ENCODE assay signal across 1 cellular context in genomic region chr16:3099732-3100499, GRCh38.
TF ChIP-seq lines count a peak whose summit lies in the region.

No MANE protein-coding gene starts in this region.

TF ChIP-seq in K562, 482 proteins besides CTCF, POLR2A, EP300 and RAD21 (continued from another document and continues in another):
- TF ChIP-seq RREB1 (CRISPR knock-in tag; IDR thresholded peaks at IDR 0.05) = no peak
- TF ChIP-seq FOXO4 (CRISPR knock-in tag; IDR thresholded peaks at IDR 0.05) = no peak
- TF ChIP-seq NUFIP1 (IDR thresholded peaks at IDR 0.05; ENCODE audit: partially characterized antibody) = no peak
- TF ChIP-seq E2F3 (CRISPR knock-in tag; IDR thresholded peaks at IDR 0.05) = no peak
- TF ChIP-seq ZNF280B (CRISPR knock-in tag; IDR thresholded peaks at IDR 0.05) = no peak
- TF ChIP-seq ARID3B (CRISPR knock-in tag; IDR thresholded peaks at IDR 0.05; ENCODE audit: borderline replicate concordance) = no peak
- no peak for TF ChIP-seq CBFA2T3 (IDR thresholded peaks at IDR 0.05)
- no peak for TF ChIP-seq ZNF511 (CRISPR knock-in tag; IDR thresholded peaks at IDR 0.05)
- no peak for TF ChIP-seq NR2C2 (CRISPR knock-in tag; IDR thresholded peaks at IDR 0.05)
- 0 out of 2 replicates have a peak, but pooled peaks have one; percentile 43 for TF ChIP-seq NR2C2 (tag; IDR thresholded peaks at IDR 0.05)
- no peak for TF ChIP-seq ZBTB33 (CRISPR knock-in tag; IDR thresholded peaks at IDR 0.05)
- TF ChIP-seq HMG20A (CRISPR knock-in tag; conservative IDR thresholded peaks at IDR 0.05) = no peak
- TF ChIP-seq ZNF77 (CRISPR knock-in tag; IDR thresholded peaks at IDR 0.05) = no peak
- TF ChIP-seq ZBTB12 (CRISPR knock-in tag; IDR thresholded peaks at IDR 0.05) = no peak
- TF ChIP-seq PHF8 (IDR thresholded peaks at IDR 0.05; ENCODE audit: borderline replicate concordance, low read length) = peak; percentile 47; the same call in 1 of the 2 replicates
- no peak for TF ChIP-seq CREB3L1 (IDR thresholded peaks at IDR 0.05; ENCODE audit: borderline replicate concordance, low read depth)
- TF ChIP-seq CBX1 (IDR thresholded peaks at IDR 0.05; ENCODE audit: low read depth) = 0 out of 2 replicates have a peak, but pooled peaks have one; percentile 28
- no peak for TF ChIP-seq RCOR1 (IDR thresholded peaks at IDR 0.05; ENCODE audit: borderline replicate concordance in 1 of 2, low read depth in 2 of 2, low read length in 2 of 2)
- peak; percentile 42 for TF ChIP-seq POLR2B (IDR thresholded peaks at IDR 0.05; ENCODE audit: low read depth, partially characterized antibody)
- TF ChIP-seq ZNF224 (CRISPR knock-in tag; IDR thresholded peaks at IDR 0.05) = no peak
- TF ChIP-seq ZBTB1 (CRISPR knock-in tag; IDR thresholded peaks at IDR 0.05; ENCODE audit: borderline replicate concordance, low read depth) = no peak
- no peak for TF ChIP-seq THRB (CRISPR knock-in tag; conservative IDR thresholded peaks at IDR 0.05)
- peak; percentile 88 for TF ChIP-seq ZNF384 (IDR thresholded peaks at IDR 0.05; ENCODE audit: low read depth, low read length)
- TF ChIP-seq TEAD1 (CRISPR knock-in tag; IDR thresholded peaks at IDR 0.05) = peak in 1 of 2 experiments; percentile 65; a peak in 1 of 4 replicates
- TF ChIP-seq EP400 (IDR thresholded peaks at IDR 0.05) = no peak
- TF ChIP-seq XRCC5 (IDR thresholded peaks at IDR 0.05; ENCODE audit: low read depth, low read length) = no peak
- TF ChIP-seq SLC30A9 (CRISPR knock-in tag; IDR thresholded peaks at IDR 0.05) = no peak
- peak; percentile 42 to 91 (median 85) for TF ChIP-seq YY1 (IDR thresholded peaks at IDR 0.05; ENCODE audit: borderline replicate concordance in 1 of 3, control insufficient read depth in 1 of 3, extremely low read depth in 1 of 3, insufficient read depth in 3 of 3, insufficient read length in 1 of 3, insufficient replicate concordance in 2 of 3, low read depth in 1 of 3, low read length in 2 of 3)
- no peak for TF ChIP-seq SNIP1 (IDR thresholded peaks at IDR 0.05; ENCODE audit: low read depth)
- TF ChIP-seq SIN3B (IDR thresholded peaks at IDR 0.05; ENCODE audit: low read depth) = no peak
- TF ChIP-seq CGGBP1 (CRISPR knock-in tag; IDR thresholded peaks at IDR 0.05) = no peak
- TF ChIP-seq ZNF311 (CRISPR knock-in tag; IDR thresholded peaks at IDR 0.05) = no peak
- no peak for TF ChIP-seq ZSCAN29 (IDR thresholded peaks at IDR 0.05)
- TF ChIP-seq NRF1 (conservative IDR thresholded peaks at IDR 0.05 in 1 of 2, IDR thresholded peaks at IDR 0.05 in 1 of 2) = peak in 1 of 2 experiments; percentile 16; a peak in 1 of 4 replicates
- no peak for TF ChIP-seq FOXA3 (CRISPR knock-in tag; conservative IDR thresholded peaks at IDR 0.05 in 1 of 2, IDR thresholded peaks at IDR 0.05 in 1 of 2)
- TF ChIP-seq JUN (IDR thresholded peaks at IDR 0.05; ENCODE audit: borderline replicate concordance, low read depth, low read length) = no peak
- no peak for TF ChIP-seq JUN (CRISPR knock-in tag; IDR thresholded peaks at IDR 0.05; ENCODE audit: borderline replicate concordance)
- TF ChIP-seq ZNF583 (CRISPR knock-in tag; IDR thresholded peaks at IDR 0.05) = no peak
- TF ChIP-seq ETS1 (conservative IDR thresholded peaks at IDR 0.05; ENCODE audit: control insufficient read depth, low read depth, low read length) = no peak
- no peak for TF ChIP-seq MIER1 (IDR thresholded peaks at IDR 0.05; ENCODE audit: low read depth)
- TF ChIP-seq FOXK1 (CRISPR knock-in tag; IDR thresholded peaks at IDR 0.05; ENCODE audit: borderline replicate concordance) = peak; percentile 52; the same call in 1 of the 2 replicates
